Comparison of ENCODE assay signal across 21 cellular contexts in the genomic region with DNA sequence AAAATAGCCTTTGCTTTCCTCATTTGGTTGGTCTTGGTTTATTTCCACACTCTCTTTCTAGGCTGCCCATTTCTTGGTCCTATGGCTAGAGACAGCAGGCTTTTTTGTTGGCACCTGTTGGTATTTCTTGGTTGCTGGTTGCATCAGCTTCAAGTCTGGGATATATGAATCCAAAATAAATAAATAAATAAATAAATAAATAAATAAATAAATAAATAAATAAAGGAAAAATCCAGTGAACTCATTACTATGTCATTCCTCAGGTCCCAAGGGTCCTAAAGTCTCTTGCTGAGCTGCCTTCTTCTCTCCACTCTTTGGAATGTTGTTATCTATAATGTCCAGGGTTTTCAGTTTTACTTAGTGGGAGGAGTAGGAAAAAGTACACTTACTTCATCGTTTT.
DNase-seq lines count a peak whose midpoint lies in the region; ATAC-seq, FAIRE-seq and TF ChIP-seq lines count a peak whose summit lies in the region.
"Had no signal": no experiment of that assay in that cellular context is flagged by ENCODE, and none has a peak within 500 bp of the region (broad histone marks: within the 10 kb centered on the region; RNA-seq: fewer than 3 reads in every experiment).

No MANE protein-coding gene starts in this region.

- TF ChIP-seq POLR2A in A549 (IDR thresholded peaks at IDR 0.05; ENCODE audit: low read length): no peak
- TF ChIP-seq POLR2A in stomach (IDR thresholded peaks at IDR 0.05): no peak

- H3K9me3 ChIP-seq in heart right ventricle (no peaks in the 10 kb centered on the region), A549 (no peaks in the 10 kb centered on the region), HEK293 (ENCODE audit: control insufficient read depth, insufficient read depth, low read depth, low read length) (no peaks in the 10 kb centered on the region), stomach (no peaks in the 10 kb centered on the region)
- H3K9me3 ChIP-seq: BE2C, Caco-2 had no signal

- no peak overlapping the region for H3K4me3 ChIP-seq in heart right ventricle
- H3K4me3 ChIP-seq in A549: no peak overlapping the region
- H3K4me3 ChIP-seq in HEK293 (ENCODE audit: low read depth, low read length): no peak overlapping the region
- H3K4me3 ChIP-seq in stomach: no peak overlapping the region
- H3K4me3 ChIP-seq: BLaER1 treated with 17β-estradiol and CSF1 and Interleukin-3, amounts not matched to agents 10 nM and 100 nM had no signal

- no peaks in the 10 kb centered on the region for H3K36me3 ChIP-seq in heart right ventricle
- no peaks in the 10 kb centered on the region for H3K36me3 ChIP-seq in HEK293 (ENCODE audit: control insufficient read depth in 2 of 2, insufficient read depth in 1 of 2, low read length in 2 of 2)
- H3K36me3 ChIP-seq in stomach: no peaks in the 10 kb centered on the region
- H3K36me3 ChIP-seq: BE2C; BLaER1 treated with 17β-estradiol and CSF1 and Interleukin-3, amounts not matched to agents 10 nM and 100 nM had no signal

- CTCF ChIA-PET in A549 (lab: Yijun Ruan, JAX): no interaction called here
- CTCF ChIA-PET in HEK293 (lab: Yijun Ruan, JAX): no interaction called here

- H3K27ac ChIP-seq in heart right ventricle (no peak overlapping the region), A549 (no peak overlapping the region), HEK293 (ENCODE audit: extremely low read depth, low read depth, low read length) (no peak overlapping the region), stomach (no peak overlapping the region)
- H3K27ac ChIP-seq: 22Rv1, C4-2B had no signal

- no peak for TF ChIP-seq EP300 in A549 (IDR thresholded peaks at IDR 0.05)
- TF ChIP-seq EP300 in stomach (IDR thresholded peaks at IDR 0.05): no peak

- intact Hi-C loops in left ventricle myocardium superior (cut with micrococcal nuclease) (no loop called here), heart right ventricle (cut with DNase I) (no loop called here), stomach (cut with DNase I; ENCODE audit: low total_unique reads) (no loop called here)

- ATAC-seq in left ventricle myocardium superior (peak; percentile 22), heart right ventricle (no peak), A549 (no peak)
- ATAC-seq: CD8-positive, alpha-beta T cell had no signal

- H3K27me3 ChIP-seq in heart right ventricle: no peaks in the 10 kb centered on the region
- no peaks in the 10 kb centered on the region for H3K27me3 ChIP-seq in stomach
- H3K27me3 ChIP-seq: BE2C; BLaER1 treated with 17β-estradiol and CSF1 and Interleukin-3, amounts not matched to agents 10 nM and 100 nM had no signal

- H3K4me1 ChIP-seq in heart right ventricle (peaks cover 0 to 18% (median 12%) of the 10 kb centered on the region in 9 donors), A549 (no peaks in the 10 kb centered on the region), HEK293 (ENCODE audit: control insufficient read depth, insufficient read depth, low read length) (no peaks in the 10 kb centered on the region), stomach (peaks cover 0 to 11% (median 0%) of the 10 kb centered on the region in 4 donors)
- H3K4me1 ChIP-seq: BE2C had no signal

- TF ChIP-seq RAD21 in A549 (conservative IDR thresholded peaks at IDR 0.05 in 1 of 2, IDR thresholded peaks at IDR 0.05 in 1 of 2): no peak

- 22 to 42% methylated on average over 1 of the region's 1 CpG for WGBS in heart right ventricle, 2 donors
- 22% methylated on average over 1 of the region's 1 CpG for WGBS in A549 (ENCODE audit: missing lambda C conversion rate)
- 40 to 78% (median 59%) methylated on average over 1 of the region's 1 CpG for WGBS in stomach, 5 donors

- TF ChIP-seq CTCF in heart right ventricle (IDR thresholded peaks at IDR 0.05): no peak
- no peak for TF ChIP-seq CTCF in A549 (IDR thresholded peaks at IDR 0.05)
- TF ChIP-seq CTCF in HEK293 (tag by site-specific recombination; IDR thresholded peaks at IDR 0.05): no peak
- TF ChIP-seq CTCF in stomach (IDR thresholded peaks at IDR 0.05): no peak

- FAIRE-seq in A549 (lab: Jason Lieb, UNC): no peak
- FAIRE-seq: D721Med, G401.6, GM12891, GM19239 had no signal

- POLR2A ChIA-PET in A549 (lab: Yijun Ruan, JAX) (no interaction called here), HEK293 (lab: Yijun Ruan, JAX) (no interaction called here)

- no peak overlapping the region for H3K4me2 ChIP-seq in A549

- DNase-seq in left ventricle myocardium superior (no peak), heart right ventricle (no peak), A549 (ENCODE audit: low read depth in 1 of 2, low spot score in 1 of 2) (no peak), stomach (no peak), retina (no peak)
- DNase-seq: ACHN; BE2C; Caco-2; Calu3; CD4-positive, alpha-beta T cell; CD8-positive, alpha-beta T cell; DMS79 treated with DMSO at 0.1 percent for 48 hours; GF-D8 had no signal

TF ChIP-seq in A549, 52 proteins besides CTCF, POLR2A, EP300 and RAD21:
- TF ChIP-seq ZC3H11A (IDR thresholded peaks at IDR 0.05): peak; percentile 72
- TF ChIP-seq CHD4 (IDR thresholded peaks at IDR 0.05; ENCODE audit: borderline replicate concordance): no peak
- TF ChIP-seq, protein P1, sequence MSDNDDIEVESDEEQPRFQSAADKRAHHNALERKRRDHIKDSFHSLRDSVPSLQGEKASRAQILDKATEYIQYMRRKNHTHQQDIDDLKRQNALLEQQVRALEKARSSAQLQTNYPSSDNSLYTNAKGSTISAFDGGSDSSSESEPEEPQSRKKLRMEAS (IDR thresholded peaks at IDR 0.05): no peak
- TF ChIP-seq HDAC2 (IDR thresholded peaks at IDR 0.05): no peak
- no peak for TF ChIP-seq KDM5A (IDR thresholded peaks at IDR 0.05)
- no peak for TF ChIP-seq TP53 (CRISPR knock-in tag; IDR thresholded peaks at IDR 0.05)

TF ChIP-seq in HEK293, 187 proteins besides CTCF, POLR2A, EP300 and RAD21:
- TF ChIP-seq ZNF510 (tag by site-specific recombination; IDR thresholded peaks at IDR 0.05; ENCODE audit: insufficient replicate concordance): peak; percentile 15
- peak; percentile 47 for TF ChIP-seq ZNF426 (tag by site-specific recombination; IDR thresholded peaks at IDR 0.05)
- TF ChIP-seq, protein P2, sequence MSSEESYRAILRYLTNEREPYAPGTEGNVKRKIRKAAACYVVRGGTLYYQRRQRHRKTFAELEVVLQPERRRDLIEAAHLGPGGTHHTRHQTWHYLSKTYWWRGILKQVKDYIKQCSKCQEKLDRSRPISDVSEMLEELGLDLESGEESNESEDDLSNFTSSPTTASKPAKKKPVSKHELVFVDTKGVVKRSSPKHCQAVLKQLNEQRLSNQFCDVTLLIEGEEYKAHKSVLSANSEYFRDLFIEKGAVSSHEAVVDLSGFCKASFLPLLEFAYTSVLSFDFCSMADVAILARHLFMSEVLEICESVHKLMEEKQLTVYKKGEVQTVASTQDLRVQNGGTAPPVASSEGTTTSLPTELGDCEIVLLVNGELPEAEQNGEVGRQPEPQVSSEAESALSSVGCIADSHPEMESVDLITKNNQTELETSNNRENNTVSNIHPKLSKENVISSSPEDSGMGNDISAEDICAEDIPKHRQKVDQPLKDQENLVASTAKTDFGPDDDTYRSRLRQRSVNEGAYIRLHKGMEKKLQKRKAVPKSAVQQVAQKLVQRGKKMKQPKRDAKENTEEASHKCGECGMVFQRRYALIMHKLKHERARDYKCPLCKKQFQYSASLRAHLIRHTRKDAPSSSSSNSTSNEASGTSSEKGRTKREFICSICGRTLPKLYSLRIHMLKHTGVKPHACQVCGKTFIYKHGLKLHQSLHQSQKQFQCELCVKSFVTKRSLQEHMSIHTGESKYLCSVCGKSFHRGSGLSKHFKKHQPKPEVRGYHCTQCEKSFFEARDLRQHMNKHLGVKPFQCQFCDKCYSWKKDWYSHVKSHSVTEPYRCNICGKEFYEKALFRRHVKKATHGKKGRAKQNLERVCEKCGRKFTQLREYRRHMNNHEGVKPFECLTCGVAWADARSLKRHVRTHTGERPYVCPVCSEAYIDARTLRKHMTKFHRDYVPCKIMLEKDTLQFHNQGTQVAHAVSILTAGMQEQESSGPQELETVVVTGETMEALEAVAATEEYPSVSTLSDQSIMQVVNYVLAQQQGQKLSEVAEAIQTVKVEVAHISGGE (tag by site-specific recombination; conservative IDR thresholded peaks at IDR 0.05; ENCODE audit: low read depth): peak; percentile 54
- TF ChIP-seq, protein P3, sequence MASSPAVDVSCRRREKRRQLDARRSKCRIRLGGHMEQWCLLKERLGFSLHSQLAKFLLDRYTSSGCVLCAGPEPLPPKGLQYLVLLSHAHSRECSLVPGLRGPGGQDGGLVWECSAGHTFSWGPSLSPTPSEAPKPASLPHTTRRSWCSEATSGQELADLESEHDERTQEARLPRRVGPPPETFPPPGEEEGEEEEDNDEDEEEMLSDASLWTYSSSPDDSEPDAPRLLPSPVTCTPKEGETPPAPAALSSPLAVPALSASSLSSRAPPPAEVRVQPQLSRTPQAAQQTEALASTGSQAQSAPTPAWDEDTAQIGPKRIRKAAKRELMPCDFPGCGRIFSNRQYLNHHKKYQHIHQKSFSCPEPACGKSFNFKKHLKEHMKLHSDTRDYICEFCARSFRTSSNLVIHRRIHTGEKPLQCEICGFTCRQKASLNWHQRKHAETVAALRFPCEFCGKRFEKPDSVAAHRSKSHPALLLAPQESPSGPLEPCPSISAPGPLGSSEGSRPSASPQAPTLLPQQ (tag by site-specific recombination; IDR thresholded peaks at IDR 0.05): no peak
- peak; percentile 37 for TF ChIP-seq ZNF555 (tag by site-specific recombination; conservative IDR thresholded peaks at IDR 0.05)
- TF ChIP-seq KLF7 (tag by site-specific recombination; IDR thresholded peaks at IDR 0.05; ENCODE audit: borderline replicate concordance): no peak
- peak; percentile 43; the same call in 1 of the 2 replicates for TF ChIP-seq ZNF140 (tag by site-specific recombination; IDR thresholded peaks at IDR 0.05)
- peak; percentile 61 for TF ChIP-seq ZNF623 (tag by site-specific recombination; IDR thresholded peaks at IDR 0.05)
- no peak for TF ChIP-seq ZNF121 (tag by site-specific recombination; IDR thresholded peaks at IDR 0.05)
- TF ChIP-seq ZNF341 (tag by site-specific recombination; IDR thresholded peaks at IDR 0.05; ENCODE audit: low read depth): no peak
- TF ChIP-seq ZXDB (tag by site-specific recombination; IDR thresholded peaks at IDR 0.05): 0 out of 2 replicates have a peak, but pooled peaks have one; percentile 32
- TF ChIP-seq ZNF433 (tag by site-specific recombination; IDR thresholded peaks at IDR 0.05; ENCODE audit: low read depth): 0 out of 2 replicates have a peak, but pooled peaks have one; percentile 19
- TF ChIP-seq ZNF266 (tag by site-specific recombination; IDR thresholded peaks at IDR 0.05; ENCODE audit: low read depth): peak; percentile 47; the same call in 1 of the 2 replicates
- TF ChIP-seq ZFP37 (tag by site-specific recombination; IDR thresholded peaks at IDR 0.05): no peak
- TF ChIP-seq ZNF394 (tag by site-specific recombination; IDR thresholded peaks at IDR 0.05; ENCODE audit: borderline replicate concordance): peak; percentile 53; the same call in 1 of the 2 replicates
